In the genomic region with DNA sequence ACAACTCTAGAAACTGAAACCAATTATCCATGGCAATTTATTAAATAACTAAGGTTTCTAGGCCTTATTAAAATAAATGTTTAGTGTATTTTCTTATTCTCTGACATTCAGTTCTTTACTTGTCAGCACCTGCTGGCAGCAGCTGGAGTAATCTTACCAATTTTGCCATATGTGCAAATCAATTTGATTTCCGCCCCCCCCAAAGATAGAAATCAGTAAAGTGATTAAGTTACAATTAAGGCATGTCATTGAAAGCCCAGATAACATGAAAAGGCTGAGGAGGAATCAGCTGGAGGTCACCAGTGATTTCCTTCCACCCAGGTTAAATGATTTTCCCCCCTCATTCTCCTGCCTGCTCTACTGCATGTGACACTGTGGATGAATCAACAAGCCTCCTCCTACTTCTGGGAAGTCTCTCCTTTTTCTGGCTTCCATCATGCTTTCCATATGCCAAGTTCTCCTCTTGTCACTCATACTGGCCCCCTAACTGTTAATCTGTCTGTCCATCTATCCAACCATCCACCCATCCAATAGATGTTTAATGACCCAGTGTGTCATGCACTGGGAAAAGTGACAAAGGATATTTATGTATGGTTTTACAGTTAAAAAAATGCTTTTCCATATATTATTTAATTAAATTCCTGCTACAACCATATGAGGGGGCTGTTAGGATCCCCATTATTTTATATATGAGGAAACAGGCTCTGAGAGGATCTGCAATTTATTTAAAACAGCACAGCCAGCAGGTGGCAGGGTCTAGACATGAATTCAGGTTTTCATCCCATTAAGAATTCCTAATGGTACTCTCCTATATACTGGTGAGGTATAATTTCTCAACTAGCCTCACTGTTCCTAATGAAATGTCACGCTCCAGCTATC, we compare ENCODE assay signal across 7 cellular contexts.
A peak's percentile ranks its signal among the peaks of the same experiment; 100 is the strongest.
DNase-seq lines count a peak whose midpoint lies in the region; ATAC-seq and TF ChIP-seq lines count a peak whose summit lies in the region.

No MANE protein-coding gene starts in this region.

- no peak overlapping the region for H3K4me3 Mint-ChIP-seq in neural crest cell

- no peaks in the 10 kb centered on the region for H3K9me2 ChIP-seq in SU-DHL-6 (replicated peaks; ENCODE audit: insufficient read depth, low read length)

- H3K36me3 ChIP-seq in SU-DHL-6 (ENCODE audit: low read length) = no peaks in the 10 kb centered on the region

- no peaks in the 10 kb centered on the region for H3K27me3 ChIP-seq in SU-DHL-6 (ENCODE audit: low read length)

- H3K4me2 ChIP-seq in SU-DHL-6 (ENCODE audit: low read depth, low read length, poor library complexity, severe bottlenecking) = no peak overlapping the region

- H3K9me3 ChIP-seq in SU-DHL-6 (ENCODE audit: insufficient read depth, low read length) = no peaks in the 10 kb centered on the region

- no peaks in the 10 kb centered on the region for H3K9me3 Mint-ChIP-seq in neural crest cell

- no peak overlapping the region for H3K9ac ChIP-seq in SU-DHL-6 (ENCODE audit: low read length)

- peak; percentile 63 for TF ChIP-seq CTCF in SU-DHL-6 (IDR thresholded peaks at IDR 0.05; ENCODE audit: insufficient read depth, low read length, poor library complexity, severe bottlenecking)
- peak; percentile 73 for TF ChIP-seq CTCF in neural crest cell (conservative IDR thresholded peaks at IDR 0.05)

- H3K79me2 ChIP-seq in SU-DHL-6 (ENCODE audit: insufficient read depth, low read length) = no peaks in the 10 kb centered on the region

- peak; percentile 68 for ATAC-seq in esophagus mucosa
- ATAC-seq in GM19395 (IDR thresholded peaks at IDR 0.05; ENCODE audit: unreplicated experiment) = no peak
- ATAC-seq in GM21423 (IDR thresholded peaks at IDR 0.05; ENCODE audit: unreplicated experiment) = no peak

- no peaks in the 10 kb centered on the region for H3K27me3 Mint-ChIP-seq in neural crest cell (ENCODE audit: low read depth)

- no peak overlapping the region for H2AFZ ChIP-seq in SU-DHL-6 (ENCODE audit: low read depth, low read length, severe bottlenecking)

- peak; percentile 66 for DNase-seq in Daoy (ENCODE audit: low read depth)
- peak; percentile 62 for DNase-seq in LoVo (ENCODE audit: low spot score)
- no peak for DNase-seq in neural crest cell (ENCODE audit: low read depth, low spot score)

- H3K36me3 Mint-ChIP-seq in neural crest cell (ENCODE audit: low read depth) = no peaks in the 10 kb centered on the region

- no peaks in the 10 kb centered on the region for H4K20me1 ChIP-seq in SU-DHL-6 (ENCODE audit: low read depth, low read length)

- no peak overlapping the region for H3K27ac Mint-ChIP-seq in neural crest cell (ENCODE audit: unreplicated experiment)

- peaks cover 3% of the 10 kb centered on the region for H3K4me1 Mint-ChIP-seq in neural crest cell

- H3K27ac ChIP-seq in SU-DHL-6 (ENCODE audit: low read depth, low read length) = no peak overlapping the region

- H3K4me3 ChIP-seq in SU-DHL-6 (ENCODE audit: insufficient read depth, low read length, poor library complexity, severe bottlenecking) = no peak overlapping the region

- H3F3A ChIP-seq in SU-DHL-6 (ENCODE audit: insufficient read depth) = no peaks in the 10 kb centered on the region
